ENCODE assay signal across 21 cellular contexts in the genomic region with DNA sequence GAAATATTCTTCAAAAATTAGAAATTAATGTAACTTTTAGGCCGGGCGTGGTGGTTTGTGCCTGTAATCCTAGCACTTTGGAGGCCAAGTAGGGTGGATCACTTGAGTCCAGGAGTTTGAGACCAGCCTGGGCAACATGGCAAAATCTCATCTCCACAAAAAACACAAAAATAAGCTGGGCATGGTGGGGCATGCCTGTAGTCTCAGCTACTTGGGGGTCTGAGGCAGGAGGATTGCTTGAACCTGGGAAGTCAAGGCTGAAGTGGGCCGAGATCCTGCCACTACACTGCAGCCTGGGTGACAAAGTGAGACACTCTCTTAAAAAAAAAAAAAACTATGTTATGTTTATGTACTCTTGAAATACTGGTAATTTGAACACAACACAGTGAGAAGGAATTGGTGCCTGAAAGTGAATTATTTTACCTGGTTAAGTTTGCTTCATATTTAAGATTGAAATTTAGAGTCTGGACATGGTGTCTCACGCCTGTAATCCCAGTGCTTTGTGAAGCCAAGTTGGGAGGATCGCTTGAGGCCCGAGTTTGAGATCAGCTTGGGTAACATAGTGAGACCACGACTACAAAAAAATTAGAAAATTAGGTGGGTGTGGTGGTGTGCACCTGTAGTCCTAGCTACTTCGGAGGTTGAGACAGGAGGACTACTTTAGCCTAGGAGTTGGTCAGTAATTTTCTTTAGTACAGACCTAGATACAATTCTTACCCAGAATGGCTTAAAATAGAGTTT. TPM values are rescaled to one million over a fixed set of nuclear protein-coding genes. Genes with fewer than 3 reads are reported as not detected.
DNase-seq lines count a peak whose midpoint lies in the region; ATAC-seq and TF ChIP-seq lines count a peak whose summit lies in the region.
"Had no signal": no experiment of that assay in that cellular context is flagged by ENCODE, and none has a peak within 500 bp of the region (broad histone marks: within the 10 kb centered on the region; RNA-seq: fewer than 3 reads in every experiment).

No MANE protein-coding gene starts in this region.

- no TSS peak for BruUV-seq in HCT116 (replicated peaks; lab: Mats Ljungman, UMichigan)

- no peak for TF ChIP-seq RAD21 in HCT116 (IDR thresholded peaks at IDR 0.05; ENCODE audit: low read depth)

- H3K9ac ChIP-seq in HCT116 (ENCODE audit: low read length), result no peak overlapping the region
- H3K9ac ChIP-seq: KMS-11 had no signal

- no peak for TF ChIP-seq POLR2A in HCT116 (IDR thresholded peaks at IDR 0.05; ENCODE audit: borderline replicate concordance, extremely low read depth, insufficient read depth, insufficient read length)

- no peaks in the 10 kb centered on the region for H3K27me3 Mint-ChIP-seq in T-helper 17 cell
- H3K27me3 Mint-ChIP-seq: dendritic cell treated with granulocyte-macrophage colony-stimulating factor and Interleukin-4, amounts not matched to agents 40 ng/mL and 50 ng/mL, for 4 days had no signal

- H3K9me3 ChIP-seq in HCT116 (ENCODE audit: control insufficient read depth in 1 of 2, insufficient read depth in 1 of 2, low read depth in 1 of 2, low read length in 2 of 2) (no peaks in the 10 kb centered on the region), T-helper 17 cell (ENCODE audit: control insufficient read depth, low read length, poor library complexity, severe bottlenecking) (no peaks in the 10 kb centered on the region), neutrophil (peaks cover 5% of the 10 kb centered on the region), BE2C (no peaks in the 10 kb centered on the region)
- H3K9me3 ChIP-seq: prostate gland had no signal

- no peak overlapping the region for H3K4me3 ChIP-seq in HCT116 (replicated peaks in 1 of 2; ENCODE audit: low read depth in 1 of 2, low read length in 2 of 2)
- H3K4me3 ChIP-seq in neutrophil (ENCODE audit: low read depth in 1 of 2, low read length in 1 of 2), result no peak overlapping the region
- H3K4me3 ChIP-seq in BE2C (ENCODE audit: low read depth, low read length), result no peak overlapping the region
- H3K4me3 ChIP-seq: prostate gland had no signal

- no peaks in the 10 kb centered on the region for H4K20me1 ChIP-seq in HCT116 (ENCODE audit: insufficient read depth)

- no peaks in the 10 kb centered on the region for H3K9me2 ChIP-seq in HCT116 (ENCODE audit: insufficient read depth)

- H3K36me3 ChIP-seq in HCT116 (ENCODE audit: control insufficient read depth in 1 of 2, insufficient read depth in 2 of 2, low read length in 2 of 2) (peaks cover 41 to 49% of the 10 kb centered on the region in 2 experiments), neutrophil (peaks cover 70% of the 10 kb centered on the region), BE2C (peaks cover 60% of the 10 kb centered on the region)

- RAD21 ChIA-PET in HCT116 (lab: Charles Lee; ENCODE audit: low non-redundant PET in 1 of 2, low total read pairs in 2 of 2, uncharacterized antibody in 2 of 2, unreplicated experiment in 2 of 2), result no interaction called here

- no peak overlapping the region for H3K4me2 ChIP-seq in HCT116 (ENCODE audit: low read length)
- H3K4me2 ChIP-seq: KMS-11 had no signal

- H3K27ac Mint-ChIP-seq in T-helper 17 cell, result peak overlapping the region; percentile 79

- ATAC-seq in HCT116 (no peak), T-helper 17 cell (peak; percentile 16), esophagus mucosa (peak; percentile 31)
- ATAC-seq: activated CD4-positive, CD25-positive, alpha-beta regulatory T cell treated with anti-CD3 and anti-CD28 coated beads, Interleukin-2, amount 50 U/mL, for 24 hours; left colon had no signal

- intact Hi-C loops in HCT116 (cut with micrococcal nuclease), result no loop called here

- H2AFZ ChIP-seq in HCT116 (ENCODE audit: low read depth, low read length, poor library complexity, severe bottlenecking), result no peak overlapping the region

- TF ChIP-seq CTCF in HCT116 (IDR thresholded peaks at IDR 0.05 in 2 of 3, conservative IDR thresholded peaks at IDR 0.05 in 1 of 3; ENCODE audit: borderline replicate concordance in 1 of 3, insufficient read depth in 1 of 3, low read depth in 2 of 3, low read length in 2 of 3), result no peak
- TF ChIP-seq CTCF in neutrophil (IDR thresholded peaks at IDR 0.05), result no peak
- no peak for TF ChIP-seq CTCF in BE2C (IDR thresholded peaks at IDR 0.05; ENCODE audit: low read depth, low read length)

- POLR2A ChIA-PET in HCT116 (lab: Charles Lee), result interaction anchor here (1.3 to 2.0 kb wide), 3 partner anchors 13 to 71 kb away, joined by 4 to 7 read pairs (median 6); a partner anchor contains a TSS

- H3K4me3 Mint-ChIP-seq in T-helper 17 cell, result peak overlapping the region; percentile 50
- H3K4me3 Mint-ChIP-seq: CD4-positive, CD25-positive, alpha-beta regulatory T cell; dendritic cell treated with granulocyte-macrophage colony-stimulating factor and Interleukin-4, amounts not matched to agents 40 ng/mL and 50 ng/mL, for 4 days; nephron had no signal

- peaks cover 2% of the 10 kb centered on the region for H3K36me3 Mint-ChIP-seq in T-helper 17 cell (ENCODE audit: low read depth)

- no peak for DNase-seq in HCT116 (ENCODE audit: low read depth, low spot score)
- DNase-seq in T-helper 17 cell, result no peak
- DNase-seq in germinal center (ENCODE audit: low spot score), result no peak
- no peak for DNase-seq in SK-N-DZ (ENCODE audit: low spot score)
- no peak for DNase-seq in BE2C
- DNase-seq: amygdala; CD4-positive, CD25-positive, alpha-beta regulatory T cell; GOT3; left colon; NCI-H1436 treated with DMSO at 0.1 percent for 48 hours; NCI-H510A; SHP77 treated with DMSO at 0.1 percent for 48 hours; stimulated activated CD8-positive, alpha-beta memory T cell treated with anti-CD3 and anti-CD28 coated beads, Interleukin-4, amount 100 ng/mL, for 48 hours; trophoblast cell had no signal

- H3K27me3 ChIP-seq in HCT116 (ENCODE audit: insufficient read depth, low read length), result no peaks in the 10 kb centered on the region
- H3K27me3 ChIP-seq in neutrophil, result no peaks in the 10 kb centered on the region
- no peaks in the 10 kb centered on the region for H3K27me3 ChIP-seq in BE2C

- peaks cover 8% of the 10 kb centered on the region for H3K4me1 Mint-ChIP-seq in T-helper 17 cell

- CTCF ChIA-PET in HCT116 (lab: Charles Lee), result no interaction called here

- H3K79me2 ChIP-seq in HCT116 (ENCODE audit: insufficient read depth, low read length), result peaks cover 35% of the 10 kb centered on the region

- H3K4me1 ChIP-seq in HCT116 (ENCODE audit: control insufficient read depth in 1 of 2, insufficient read depth in 2 of 2, low read length in 2 of 2) (no peaks in the 10 kb centered on the region), neutrophil (ENCODE audit: control insufficient read depth in 1 of 2, insufficient read depth in 1 of 2, low read depth in 1 of 2, low read length in 1 of 2) (peaks cover 0 to 17% of the 10 kb centered on the region in 2 experiments), BE2C (no peaks in the 10 kb centered on the region)
- H3K4me1 ChIP-seq: prostate gland had no signal

- H3K27ac ChIP-seq in HCT116 (ENCODE audit: low read depth, low read length) (no peak overlapping the region), neutrophil (peak overlapping the region; percentile 46)
- H3K27ac ChIP-seq: KMS-11, prostate gland had no signal

TF ChIP-seq in HCT116, 20 proteins besides CTCF, POLR2A, EP300 and RAD21:
- TF ChIP-seq EGR1 (IDR thresholded peaks at IDR 0.05; ENCODE audit: low read depth) (no peak), POLR2AphosphoS5 (IDR thresholded peaks at IDR 0.05; ENCODE audit: low read depth, low read length) (peak; percentile 62), YY1 (IDR thresholded peaks at IDR 0.05; ENCODE audit: extremely low read depth, insufficient replicate concordance, low read depth, low read length) (no peak), ZNF274 (IDR thresholded peaks at IDR 0.05; ENCODE audit: low read depth, low read length) (no peak)
- TF ChIP-seq, protein P1, sequence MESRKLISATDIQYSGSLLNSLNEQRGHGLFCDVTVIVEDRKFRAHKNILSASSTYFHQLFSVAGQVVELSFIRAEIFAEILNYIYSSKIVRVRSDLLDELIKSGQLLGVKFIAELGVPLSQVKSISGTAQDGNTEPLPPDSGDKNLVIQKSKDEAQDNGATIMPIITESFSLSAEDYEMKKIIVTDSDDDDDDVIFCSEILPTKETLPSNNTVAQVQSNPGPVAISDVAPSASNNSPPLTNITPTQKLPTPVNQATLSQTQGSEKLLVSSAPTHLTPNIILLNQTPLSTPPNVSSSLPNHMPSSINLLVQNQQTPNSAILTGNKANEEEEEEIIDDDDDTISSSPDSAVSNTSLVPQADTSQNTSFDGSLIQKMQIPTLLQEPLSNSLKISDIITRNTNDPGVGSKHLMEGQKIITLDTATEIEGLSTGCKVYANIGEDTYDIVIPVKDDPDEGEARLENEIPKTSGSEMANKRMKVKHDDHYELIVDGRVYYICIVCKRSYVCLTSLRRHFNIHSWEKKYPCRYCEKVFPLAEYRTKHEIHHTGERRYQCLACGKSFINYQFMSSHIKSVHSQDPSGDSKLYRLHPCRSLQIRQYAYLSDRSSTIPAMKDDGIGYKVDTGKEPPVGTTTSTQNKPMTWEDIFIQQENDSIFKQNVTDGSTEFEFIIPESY (IDR thresholded peaks at IDR 0.05; ENCODE audit: extremely low read depth, insufficient replicate concordance, low read length), result no peak

RNA-seq across cellular contexts. Expression of a gene that starts 15.0 kb away (rescaled TPM):
- total RNA-seq in HCT116 (2021; ENCODE audit: unreplicated experiment) (41.5 TPM), T-helper 17 cell (100 to 1,000 TPM; 173 to 200 TPM), esophagus mucosa (55.4 TPM)
- polyA plus RNA-seq in HCT116 (2012), result 28.2 and 43.1 TPM in 2 replicates
- 26.6 and 27.0 TPM in 2 replicates for polyA plus RNA-seq in SK-N-DZ (2014; cell fraction: cytosol; rRNA removed)
- polyA plus RNA-seq in SK-N-DZ (2014; cell fraction: nucleus; rRNA removed), result 44.7 and 53.7 TPM in 2 replicates
- polyA plus RNA-seq in BE2C (2012; ENCODE audit: insufficient read depth, insufficient read length, low read depth), result 14.2 TPM
